In genomic region chr19:44232867-44233266, GRCh38 we compare ENCODE assay signal across 6 cellular contexts.
"Had no signal": no experiment of that assay in that cellular context is flagged by ENCODE, and none has a peak within 500 bp of the region (broad histone marks: within the 10 kb centered on the region; RNA-seq: fewer than 3 reads in every experiment).

No MANE protein-coding gene starts in this region.

- DNase-seq: IMR-90, KBM-7 had no signal

- H3K27ac ChIP-seq: HL-60 had no signal

- H3K4me3 ChIP-seq: K562 had no signal

- H3K27ac Mint-ChIP-seq: IgD-negative memory B cell had no signal

- H3K27me3 Mint-ChIP-seq: IgD-negative memory B cell had no signal

- ATAC-seq: HepG2, K562 had no signal

- H3K4me3 Mint-ChIP-seq: IgD-negative memory B cell had no signal
